In genomic region chr3:133828576-133829309, GRCh38 we compare ENCODE assay signal across 23 cellular contexts. TPM values are rescaled to one million over a fixed set of nuclear protein-coding genes. Genes with fewer than 3 reads are reported as not detected.
DNase-seq lines count a peak whose midpoint lies in the region; ATAC-seq and TF ChIP-seq lines count a peak whose summit lies in the region.
"Had no signal": no experiment of that assay in that cellular context is flagged by ENCODE, and none has a peak within 500 bp of the region (broad histone marks: within the 10 kb centered on the region; RNA-seq: fewer than 3 reads in every experiment).

No MANE protein-coding gene starts in this region.

- no peaks in the 10 kb centered on the region for H3K9me3 ChIP-seq in neural progenitor cell (ENCODE audit: low read depth)
- H3K9me3 ChIP-seq: adrenal gland, breast epithelium, tibial nerve had no signal

- no peaks in the 10 kb centered on the region for H3K27me3 ChIP-seq in neural progenitor cell
- H3K27me3 ChIP-seq: adrenal gland, breast epithelium, tibial nerve had no signal

- H3K27me3 Mint-ChIP-seq in WTC11 (ENCODE audit: low read depth) = no peaks in the 10 kb centered on the region
- peaks cover 5% of the 10 kb centered on the region for H3K27me3 Mint-ChIP-seq in neural progenitor cell (ENCODE audit: insufficient read depth, low read depth)
- H3K27me3 Mint-ChIP-seq: activated CD8-positive, alpha-beta T cell treated with anti-CD3 and anti-CD28 coated beads for 36 hours; IgD-negative memory B cell had no signal

- no peaks in the 10 kb centered on the region for H4K20me1 ChIP-seq in neural progenitor cell (ENCODE audit: low read depth)

- DNase-seq in NCI-H2227 (lab: John Stamatoyannopoulos, UW; ENCODE audit: unreplicated experiment) (peak; percentile 0), NCI-H2227 treated with DMSO at 0.1 percent for 48 hours (lab: John Stamatoyannopoulos, UW) (no peak), WTC11 (ENCODE audit: low spot score) (peak; percentile 52), left cardiac atrium (no peak), neural progenitor cell (ENCODE audit: low spot score) (peak; percentile 13), GM03348 (ENCODE audit: low spot score) (no peak), MV-4-11 (lab: John Stamatoyannopoulos, UW) (no peak)
- DNase-seq: activated CD4-positive, CD25-positive, alpha-beta regulatory T cell treated with anti-CD3 and anti-CD28 coated beads, Interleukin-2, amount 50 U/mL, for 72 hours; activated CD8-positive, alpha-beta T cell treated with anti-CD3 and anti-CD28 coated beads for 36 hours; activated naive CD4-positive, alpha-beta T cell; activated T-cell treated with anti-CD3 and anti-CD28 coated beads, Interleukin-2, amount 50 U/mL, for 1 hour; EL; NCI-H1417 treated with DMSO at 0.1 percent for 48 hours; NCI-H524 treated with DMSO at 0.1 percent for 48 hours; stimulated activated CD4-positive, alpha-beta T cell treated with anti-CD3 and anti-CD28 coated beads, Interleukin-4, amount 100 ng/mL, for 1 hour; stimulated activated naive CD4-positive, alpha-beta T cell treated with Interleukin-2 at 50 U/mL for 16 hours had no signal

- H3K4me2 ChIP-seq in neural progenitor cell = no peak overlapping the region
- H3K4me2 ChIP-seq: smooth muscle cell had no signal

- no peak overlapping the region for H3K4me3 Mint-ChIP-seq in WTC11
- H3K4me3 Mint-ChIP-seq in neural progenitor cell = no peak overlapping the region
- H3K4me3 Mint-ChIP-seq: activated CD8-positive, alpha-beta T cell treated with anti-CD3 and anti-CD28 coated beads for 36 hours; B cell; IgD-negative memory B cell had no signal

- CTCF ChIA-PET in WTC11 (lab: Charles Lee) = interaction anchor here (1.0 to 1.5 kb wide), 2 partner anchors 11 to 99 kb away, joined by 4 to 9 read pairs; no protein-coding TSS in a partner anchor

- H3K4me1 Mint-ChIP-seq in WTC11 (no peaks in the 10 kb centered on the region; the same call in 1 of the 2 replicates), neural progenitor cell (no peaks in the 10 kb centered on the region)
- H3K4me1 Mint-ChIP-seq: B cell, IgD-negative memory B cell had no signal

- H3K27ac Mint-ChIP-seq in WTC11 = no peak overlapping the region
- no peak overlapping the region for H3K27ac Mint-ChIP-seq in neural progenitor cell
- H3K27ac Mint-ChIP-seq: activated CD8-positive, alpha-beta T cell treated with anti-CD3 and anti-CD28 coated beads for 36 hours; B cell; IgD-negative memory B cell had no signal

- no peak overlapping the region for H3K27ac ChIP-seq in neural progenitor cell
- H3K27ac ChIP-seq: adrenal gland, breast epithelium, tibial nerve had no signal

- POLR2A ChIA-PET in WTC11 (lab: Charles Lee) = no interaction called here

- no peak overlapping the region for H3K9ac ChIP-seq in neural progenitor cell

- no peak overlapping the region for H2AFZ ChIP-seq in neural progenitor cell (replicated peaks)

- no peak for TF ChIP-seq CTCF in WTC11 (IDR thresholded peaks at IDR 0.05)
- TF ChIP-seq CTCF in neural progenitor cell (IDR thresholded peaks at IDR 0.05) = no peak

- no peaks in the 10 kb centered on the region for H3K4me1 ChIP-seq in neural progenitor cell
- H3K4me1 ChIP-seq: adrenal gland, breast epithelium, tibial nerve had no signal

- H3K9me3 Mint-ChIP-seq in WTC11 (no peaks in the 10 kb centered on the region), neural progenitor cell (no peaks in the 10 kb centered on the region)
- H3K9me3 Mint-ChIP-seq: activated CD8-positive, alpha-beta T cell treated with anti-CD3 and anti-CD28 coated beads for 36 hours; IgD-negative memory B cell had no signal

- H3K36me3 Mint-ChIP-seq in WTC11 (peaks cover 16% of the 10 kb centered on the region; the same call in 1 of the 2 replicates), neural progenitor cell (peaks cover 15% of the 10 kb centered on the region)

- H3K4me3 ChIP-seq in neural progenitor cell = no peak overlapping the region
- H3K4me3 ChIP-seq: adrenal gland, breast epithelium, smooth muscle cell, tibial nerve had no signal

- no peaks in the 10 kb centered on the region for H3K36me3 ChIP-seq in neural progenitor cell
- H3K36me3 ChIP-seq: adrenal gland, breast epithelium had no signal

- intact Hi-C loops in left cardiac atrium (cut with DNase I) = loop anchor here in 1 of 2 donors (10.0 kb wide), 1 partner anchor 66 kb away; the partner anchor contains the start of gene RAB6B

- peak; percentile 92 for ATAC-seq in WTC11
- ATAC-seq in left cardiac atrium = peak; percentile 58 to 62
- no peak for ATAC-seq in HG02763 (IDR thresholded peaks at IDR 0.05; ENCODE audit: unreplicated experiment)
- ATAC-seq: activated CD8-positive, alpha-beta T cell treated with anti-CD3 and anti-CD28 coated beads for 36 hours had no signal

- H3F3A ChIP-seq in neural progenitor cell (ENCODE audit: low read depth) = no peaks in the 10 kb centered on the region

- no peaks in the 10 kb centered on the region for H3K79me2 ChIP-seq in neural progenitor cell (ENCODE audit: low read depth)

TF ChIP-seq in WTC11, 78 proteins besides CTCF, POLR2A, EP300 and RAD21:
- TF ChIP-seq NFYB (CRISPR knock-in tag; conservative IDR thresholded peaks at IDR 0.05; ENCODE audit: low read depth) (peak; percentile 48; the same call in 1 of the 2 replicates), ZNF317 (CRISPR knock-in tag; IDR thresholded peaks at IDR 0.05; ENCODE audit: borderline replicate concordance, low read depth) (no peak)

RNA-seq across cellular contexts. Expression of gene SRPRB, which starts 23.1 kb away (rescaled TPM):
- 40.9 to 42.2 TPM (median 41.2 TPM) in 3 replicates for total RNA-seq in WTC11 (2021)
- total RNA-seq in left cardiac atrium = 10 to 100 TPM; 36.8 to 51.8 TPM
- total RNA-seq in neural progenitor cell (ENCODE audit: low replicate concordance) = 22.9 and 30.2 TPM in 2 replicates

Comparison
In these comparisons a context has a peak if more than half of its experiments do, and no peak if none do; other contexts are left out.
1. DNase-seq: peak in NCI-H2227 (single experiment), WTC11 (single experiment) and neural progenitor cell (single experiment); none in NCI-H2227 treated with DMSO at 0.1 percent for 48 hours (single experiment), left cardiac atrium (single experiment), GM03348 (single experiment) and MV-4-11 (single experiment).